ENCODE assay signal across 8 cellular contexts in the genomic region with DNA sequence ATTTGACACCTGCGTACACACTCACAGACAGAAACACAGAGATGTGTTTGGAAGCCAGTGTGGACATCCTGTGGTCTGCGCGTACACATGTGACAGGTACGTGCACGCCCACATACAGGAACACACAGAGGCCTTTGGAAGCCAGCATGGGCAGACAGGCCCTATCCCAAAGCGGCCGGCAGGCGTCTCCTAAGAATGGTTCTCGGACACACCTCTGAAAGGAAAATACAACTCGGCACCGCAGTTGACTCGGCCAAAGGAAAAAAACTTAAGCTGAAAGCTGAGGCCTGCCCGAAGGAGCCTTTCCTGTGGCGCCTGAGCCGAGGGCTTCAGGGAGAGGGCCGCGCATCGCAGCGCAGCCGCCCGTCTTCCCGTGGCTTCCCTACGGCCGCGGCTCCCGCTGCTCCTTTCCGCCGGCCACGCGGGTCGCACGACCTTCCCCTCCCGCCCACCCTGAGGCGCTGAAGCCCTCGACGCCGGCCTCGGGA. TPM values are rescaled to one million over a fixed set of nuclear protein-coding genes. Genes with fewer than 3 reads are reported as not detected.
DNase-seq lines count a peak whose midpoint lies in the region; ATAC-seq and TF ChIP-seq lines count a peak whose summit lies in the region.

No MANE protein-coding gene starts in this region.

- H3K27me3 Mint-ChIP-seq in endodermal cell (ENCODE audit: insufficient read depth), result no peaks in the 10 kb centered on the region
- no peaks in the 10 kb centered on the region for H3K27me3 Mint-ChIP-seq in stimulated activated memory B cell treated with anti-CD40 and anti-IgM and Interleukin-4, amounts not matched to agents 10 μg/mL and 1 μg/mL and 100 μg/mL, for 72 hours

- H3K9me3 ChIP-seq in endodermal cell (ENCODE audit: control insufficient read depth, low read length), result no peaks in the 10 kb centered on the region
- no peaks in the 10 kb centered on the region for H3K9me3 ChIP-seq in mononuclear cell (ENCODE audit: low read depth, low read length)

- peak; percentile 74 for TF ChIP-seq CTCF in endodermal cell (conservative IDR thresholded peaks at IDR 0.05)

- H3K9me3 Mint-ChIP-seq in endodermal cell, result no peaks in the 10 kb centered on the region
- no peaks in the 10 kb centered on the region for H3K9me3 Mint-ChIP-seq in stimulated activated memory B cell treated with anti-CD40 and anti-IgM and Interleukin-4, amounts not matched to agents 10 μg/mL and 1 μg/mL and 100 μg/mL, for 72 hours

- peak; percentile 33 for ATAC-seq in HG02981 (IDR thresholded peaks at IDR 0.05; ENCODE audit: unreplicated experiment)
- ATAC-seq in stimulated activated memory B cell treated with anti-CD40 and anti-IgM and Interleukin-4, amounts not matched to agents 10 μg/mL and 1 μg/mL and 100 μg/mL, for 72 hours, result no peak

- H3K36me3 Mint-ChIP-seq in endodermal cell (ENCODE audit: low read depth), result peaks cover 18% of the 10 kb centered on the region
- H3K36me3 Mint-ChIP-seq in stimulated activated memory B cell treated with anti-CD40 and anti-IgM and Interleukin-4, amounts not matched to agents 10 μg/mL and 1 μg/mL and 100 μg/mL, for 72 hours, result peaks cover 11% of the 10 kb centered on the region

- no peaks in the 10 kb centered on the region for H3K27me3 ChIP-seq in endodermal cell (ENCODE audit: control insufficient read depth, insufficient read depth, low read length, poor library complexity, severe bottlenecking)
- no peaks in the 10 kb centered on the region for H3K27me3 ChIP-seq in mononuclear cell (ENCODE audit: insufficient read depth, low read length)

- DNase-seq in NCI-H2171 treated with DMSO at 0.1 percent for 48 hours (lab: John Stamatoyannopoulos, UW) (peak; percentile 14), NCI-H2171 (lab: John Stamatoyannopoulos, UW) (no peak), NCI-H526 (lab: John Stamatoyannopoulos, UW) (peak; percentile 73 to 86), endodermal cell (peak; percentile 90)
- peak; percentile 28 to 31 for DNase-seq in activated CD4-positive, alpha-beta T cell treated with anti-CD3 and anti-CD28 coated beads, Interleukin-2, amount 50 U/mL, for 4 hours

- no peak overlapping the region for H3K27ac ChIP-seq in endodermal cell (ENCODE audit: low read depth, low read length)

- no peak overlapping the region for H3K9ac ChIP-seq in endodermal cell (ENCODE audit: extremely low read depth, low read length, poor library complexity, severe bottlenecking)

- peaks cover 20% of the 10 kb centered on the region for H3K4me1 Mint-ChIP-seq in endodermal cell
- peaks cover 32% of the 10 kb centered on the region for H3K4me1 Mint-ChIP-seq in stimulated activated memory B cell treated with anti-CD40 and anti-IgM and Interleukin-4, amounts not matched to agents 10 μg/mL and 1 μg/mL and 100 μg/mL, for 72 hours

- no peak overlapping the region for H3K27ac Mint-ChIP-seq in endodermal cell
- peak overlapping the region; percentile 79 for H3K27ac Mint-ChIP-seq in stimulated activated memory B cell treated with anti-CD40 and anti-IgM and Interleukin-4, amounts not matched to agents 10 μg/mL and 1 μg/mL and 100 μg/mL, for 72 hours

- no peaks in the 10 kb centered on the region for H3K4me1 ChIP-seq in endodermal cell (ENCODE audit: control insufficient read depth, insufficient read depth, low read length)
- peaks cover 32% of the 10 kb centered on the region for H3K4me1 ChIP-seq in mononuclear cell (ENCODE audit: insufficient read depth, low read length)

- peak overlapping the region; percentile 79 for H3K4me3 Mint-ChIP-seq in endodermal cell
- H3K4me3 Mint-ChIP-seq in stimulated activated memory B cell treated with anti-CD40 and anti-IgM and Interleukin-4, amounts not matched to agents 10 μg/mL and 1 μg/mL and 100 μg/mL, for 72 hours, result peak overlapping the region; percentile 90

- H3K4me3 ChIP-seq in endodermal cell (ENCODE audit: low read length) (peak overlapping the region; percentile 76), mononuclear cell (ENCODE audit: low read length) (peak overlapping the region; percentile 84)

- H3K36me3 ChIP-seq in endodermal cell (ENCODE audit: control insufficient read depth, insufficient read depth, low read length), result peaks cover 29% of the 10 kb centered on the region

- 10 to 17% methylated on average over 22 to 38 of the region's 38 CpGs for WGBS in endodermal cell (ENCODE audit: insufficient coverage in 1 of 2, insufficient read length in 1 of 2), 2 experiments

RNA-seq across cellular contexts. Expression of a gene that starts 1.4 kb away (rescaled TPM):
- total RNA-seq in endodermal cell, result 10 to 100 TPM; 36.0 to 43.9 TPM
- polyA plus RNA-seq in endodermal cell (2013, experiment 1 of 2), result 28.5 TPM
- polyA plus RNA-seq in endodermal cell (2013, experiment 2 of 2), result 30.3 TPM
- 12.6 TPM for total RNA-seq in mononuclear cell

RNA-seq across cellular contexts. Expression of a gene that starts 41.5 kb away (rescaled TPM):
- total RNA-seq in endodermal cell, result 10 to 100 TPM; 25.8 to 29.3 TPM
- polyA plus RNA-seq in endodermal cell (2013, experiment 1 of 2), result 15.1 TPM
- 18.5 TPM for polyA plus RNA-seq in endodermal cell (2013, experiment 2 of 2)
- 178 TPM for total RNA-seq in mononuclear cell
